ENCODE assay signal across 8 cellular contexts in genomic region chr6:84227434-84228197, GRCh38. TPM values are rescaled to one million over a fixed set of nuclear protein-coding genes. Genes with fewer than 3 reads are reported as not detected.
DNase-seq lines count a peak whose midpoint lies in the region; ATAC-seq and TF ChIP-seq lines count a peak whose summit lies in the region.

A gene with protein sequence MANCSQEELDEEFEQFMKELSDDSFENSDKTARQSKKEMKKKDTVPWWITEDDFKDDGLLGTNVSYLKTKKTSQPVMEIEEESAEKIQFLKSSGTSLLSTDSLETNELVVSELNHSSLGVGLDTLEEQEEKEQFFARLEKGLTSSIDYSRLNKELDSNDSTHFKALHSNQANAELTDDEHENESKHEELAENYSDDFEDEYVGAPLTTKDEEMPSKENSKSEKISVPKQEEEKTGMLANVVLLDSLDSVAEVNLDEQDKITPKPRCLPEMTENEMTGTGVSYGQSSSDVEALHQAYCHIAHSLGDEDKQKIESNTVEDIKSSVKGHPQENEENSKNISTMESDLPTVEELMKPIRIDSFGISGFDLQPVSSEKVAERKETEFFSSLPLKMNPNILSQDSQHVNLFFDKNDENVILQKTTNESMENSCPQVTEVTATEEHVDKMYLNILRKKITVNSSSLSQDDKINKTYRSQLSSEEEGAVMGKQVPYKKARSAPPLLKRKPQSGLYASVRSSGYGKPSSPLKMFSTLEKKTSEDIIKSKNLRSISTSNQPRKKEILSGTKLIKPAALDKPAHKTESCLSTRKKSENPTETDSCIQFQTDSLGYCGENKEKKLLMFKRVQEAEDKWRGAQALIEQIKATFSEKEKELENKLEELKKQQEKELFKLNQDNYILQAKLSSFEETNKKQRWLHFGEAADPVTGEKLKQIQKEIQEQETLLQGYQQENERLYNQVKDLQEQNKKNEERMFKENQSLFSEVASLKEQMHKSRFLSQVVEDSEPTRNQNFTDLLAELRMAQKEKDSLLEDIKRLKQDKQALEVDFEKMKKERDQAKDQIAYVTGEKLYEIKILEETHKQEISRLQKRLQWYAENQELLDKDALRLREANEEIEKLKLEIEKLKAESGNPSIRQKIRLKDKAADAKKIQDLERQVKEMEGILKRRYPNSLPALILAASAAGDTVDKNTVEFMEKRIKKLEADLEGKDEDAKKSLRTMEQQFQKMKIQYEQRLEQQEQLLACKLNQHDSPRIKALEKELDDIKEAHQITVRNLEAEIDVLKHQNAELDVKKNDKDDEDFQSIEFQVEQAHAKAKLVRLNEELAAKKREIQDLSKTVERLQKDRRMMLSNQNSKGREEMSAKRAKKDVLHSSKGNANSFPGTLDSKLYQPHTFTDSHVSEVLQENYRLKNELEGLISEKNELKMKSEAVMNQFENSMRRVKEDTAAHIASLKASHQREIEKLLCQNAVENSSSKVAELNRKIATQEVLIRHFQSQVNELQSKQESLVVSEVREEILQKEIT (N-terminal part only) (minus strand): TSS chr6:84227643. CDS start chr6:84226393, 1,250 bp downstream.

- peaks cover 17% of the 10 kb centered on the region for H3K4me1 ChIP-seq in CD4-positive, alpha-beta memory T cell (ENCODE audit: insufficient read depth, low read length)

- peak within 1 kb of the TSS; percentile 90 to 98 (median 96) for H3K27ac Mint-ChIP-seq in CD4-positive, alpha-beta memory T cell
- H3K27ac Mint-ChIP-seq in activated CD8-positive, alpha-beta T cell treated with anti-CD3 and anti-CD28 coated beads for 36 hours, result peak within 1 kb of the TSS; percentile 93

- no peaks in the 10 kb centered on the region for H3K27me3 ChIP-seq in CD4-positive, alpha-beta memory T cell (ENCODE audit: insufficient read depth, low read length)

- POLR2A ChIA-PET in CD4-positive, alpha-beta memory T cell (lab: Charles Lee; ENCODE audit: partially characterized antibody), result interaction anchor here (1.1 to 2.2 kb wide), 3 partner anchors 368 to 1979 kb away, joined by 4 to 24 read pairs (median 7); partner anchors contain the start of genes CYB5R4 and SYNCRIP
- POLR2A ChIA-PET in activated CD8-positive, alpha-beta T cell treated with anti-CD3 and anti-CD28 coated beads for 36 hours (lab: Charles Lee), result interaction anchor here (0.5 kb wide), 1 partner anchor 55 kb away, joined by 3 read pairs; no protein-coding TSS in a partner anchor

- peak; percentile 67 for TF ChIP-seq CTCF in activated CD8-positive, alpha-beta T cell treated with anti-CD3 and anti-CD28 coated beads for 36 hours (IDR thresholded peaks at IDR 0.05)

- peak within 1 kb of the TSS; percentile 94 to 95 for H3K4me3 ChIP-seq in CD4-positive, alpha-beta memory T cell (ENCODE audit: low read length in 2 of 2)

- CTCF ChIA-PET in CD4-positive, alpha-beta memory T cell (lab: Charles Lee; ENCODE audit: partially characterized antibody), result interaction anchor here (0.7 to 3.1 kb wide), 19 partner anchors 8 to 1161 kb away, joined by 3 to 31 read pairs (median 4); partner anchors contain the start of gene CYB5R4
- CTCF ChIA-PET in activated CD8-positive, alpha-beta T cell treated with anti-CD3 and anti-CD28 coated beads for 36 hours (lab: Charles Lee), result interaction anchor here (0.7 to 2.3 kb wide), 12 partner anchors 9 to 1145 kb away, joined by 3 to 12 read pairs (median 4); partner anchors contain the start of gene CYB5R4

- H3K27me3 Mint-ChIP-seq in CD4-positive, alpha-beta memory T cell, result peaks cover 5 to 6% of the 10 kb centered on the region in 2 donors
- H3K27me3 Mint-ChIP-seq in activated CD8-positive, alpha-beta T cell treated with anti-CD3 and anti-CD28 coated beads for 36 hours, result peaks cover 5% of the 10 kb centered on the region

- H3K27ac ChIP-seq in CD4-positive, alpha-beta memory T cell (ENCODE audit: low read depth, low read length), result peak within 1 kb of the TSS; percentile 69

- peak; percentile 99 for ATAC-seq in GM19438 (IDR thresholded peaks at IDR 0.05; ENCODE audit: low read depth, unreplicated experiment)
- ATAC-seq in HG03575 (IDR thresholded peaks at IDR 0.05; ENCODE audit: extremely low read depth, insufficient number of reproducible peaks, low FRiP score, unreplicated experiment), result peak; percentile 96
- peak; percentile 97 for ATAC-seq in activated CD8-positive, alpha-beta T cell treated with anti-CD3 and anti-CD28 coated beads for 36 hours

- intact Hi-C loops in CD4-positive, alpha-beta memory T cell (cut with micrococcal nuclease), result loop anchor here (1.0 to 10.0 kb wide), 8 partner anchors 343 to 1979 kb away; partner anchors contain the start of genes CYB5R4, DOP1A, PGM3 and RWDD2A
- intact Hi-C loops in activated CD8-positive, alpha-beta T cell treated with anti-CD3 and anti-CD28 coated beads for 36 hours (cut with micrococcal nuclease), result loop anchor here (5.0 kb wide), 1 partner anchor 345 kb away; no protein-coding TSS in a partner anchor

- H3K9me3 Mint-ChIP-seq in CD4-positive, alpha-beta memory T cell, result no peaks in the 10 kb centered on the region
- no peaks in the 10 kb centered on the region for H3K9me3 Mint-ChIP-seq in activated CD8-positive, alpha-beta T cell treated with anti-CD3 and anti-CD28 coated beads for 36 hours

- H3K4me3 Mint-ChIP-seq in CD4-positive, alpha-beta memory T cell, result peak within 1 kb of the TSS; percentile 96 to 100 (median 98)
- H3K4me3 Mint-ChIP-seq in activated CD8-positive, alpha-beta T cell treated with anti-CD3 and anti-CD28 coated beads for 36 hours, result peak within 1 kb of the TSS; percentile 82

- H3K4me1 Mint-ChIP-seq in CD4-positive, alpha-beta memory T cell, result peaks cover 8 to 32% (median 19%) of the 10 kb centered on the region in 4 donors
- peaks cover 16% of the 10 kb centered on the region for H3K4me1 Mint-ChIP-seq in activated CD8-positive, alpha-beta T cell treated with anti-CD3 and anti-CD28 coated beads for 36 hours (ENCODE audit: low read depth)

- no peaks in the 10 kb centered on the region for H3K36me3 ChIP-seq in CD4-positive, alpha-beta memory T cell (ENCODE audit: insufficient read depth, low read length)

- peaks cover 0 to 10% of the 10 kb centered on the region in 2 donors for H3K36me3 Mint-ChIP-seq in CD4-positive, alpha-beta memory T cell
- H3K36me3 Mint-ChIP-seq in activated CD8-positive, alpha-beta T cell treated with anti-CD3 and anti-CD28 coated beads for 36 hours (ENCODE audit: low read depth), result no peaks in the 10 kb centered on the region

- DNase-seq in CD4-positive, alpha-beta memory T cell, result peak; percentile 89 to 94 (median 91)
- DNase-seq in NCI-H82 (lab: John Stamatoyannopoulos, UW), result peak; percentile 89
- DNase-seq in activated CD8-positive, alpha-beta T cell treated with anti-CD3 and anti-CD28 coated beads for 36 hours, result peak; percentile 96
- peak; percentile 81 for DNase-seq in effector CD8-positive, alpha-beta T cell (lab: John Stamatoyannopoulos, UW)
- DNase-seq in medulla oblongata (ENCODE audit: extremely low spot score), result peak; percentile 96
- peak; percentile 81 for DNase-seq in stimulated activated CD8-positive, alpha-beta memory T cell treated with anti-CD3 and anti-CD28 coated beads, Interleukin-12 subunit alpha, Interleukin-12 subunit beta, amount 100 ng/mL, for 1 hour (ENCODE audit: low read depth)

- H3K9me3 ChIP-seq in CD4-positive, alpha-beta memory T cell (ENCODE audit: control insufficient read depth in 1 of 2, low read length in 2 of 2), result no peaks in the 10 kb centered on the region

RNA-seq across cellular contexts. Expression of the gene that starts here (rescaled TPM):
- 10 to 100 TPM; 10.3 to 10.4 TPM for total RNA-seq in CD4-positive, alpha-beta memory T cell
- polyA plus RNA-seq in CD4-positive, alpha-beta memory T cell, result 1 to 10 TPM in 1 of 2 donors, under 1 TPM in 1; 0.60 to 7.1 TPM
- total RNA-seq in activated CD8-positive, alpha-beta T cell treated with anti-CD3 and anti-CD28 coated beads for 36 hours, result 1 to 10 TPM; 4.9 to 5.4 TPM

Comparison
In these comparisons a context has a peak if more than half of its experiments do, and no peak if none do; other contexts are left out.
1. Peak in every context shown above with its lines: DNase-seq, ATAC-seq, H3K4me3 ChIP-seq and H3K27ac ChIP-seq.